ENCODE assay signal across 8 cellular contexts in the genomic region with DNA sequence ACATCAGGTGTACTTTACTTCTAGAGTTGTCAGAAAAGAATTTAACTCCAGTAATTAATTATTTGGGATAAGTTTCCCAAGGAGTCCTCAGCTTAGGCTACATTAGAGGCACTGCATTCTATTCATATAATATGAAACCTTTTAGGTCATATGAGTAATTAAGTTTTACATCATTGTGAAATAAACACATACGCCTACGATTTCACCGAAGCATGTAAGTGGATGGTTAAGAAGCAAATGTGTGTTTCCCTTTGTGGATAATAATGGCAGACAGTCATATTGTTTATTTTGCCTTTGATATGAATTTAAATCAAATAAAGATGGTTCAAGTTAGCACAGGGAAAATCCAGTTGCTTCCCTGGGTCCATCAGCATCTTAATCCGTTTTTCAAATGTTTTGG.
"Had no signal": no experiment of that assay in that cellular context is flagged by ENCODE, and none has a peak within 500 bp of the region (broad histone marks: within the 10 kb centered on the region; RNA-seq: fewer than 3 reads in every experiment).

No MANE protein-coding gene starts in this region.

- H3K27ac Mint-ChIP-seq: HFFc6, IgD-negative memory B cell had no signal

- FAIRE-seq: HepG2 had no signal

- H3K4me3 Mint-ChIP-seq: HFFc6, IgD-negative memory B cell had no signal

- H3K4me1 Mint-ChIP-seq: IgD-negative memory B cell had no signal

- DNase-seq: GM23248, GOT3, H7, HFFc6 had no signal

- H3K9ac ChIP-seq: GM23248 had no signal

- H3K4me3 ChIP-seq: GM23248, HAP-1 had no signal

- H3K9me3 Mint-ChIP-seq: IgD-negative memory B cell had no signal

- H3K36me3 ChIP-seq: HAP-1 had no signal

- H3K4me1 ChIP-seq: HAP-1 had no signal

- H2AFZ ChIP-seq: GM23248 had no signal

- H3K9me3 ChIP-seq: HAP-1 had no signal

- H3K27ac ChIP-seq: GM23248, HL-60 had no signal
